Comparison of ENCODE assay signal across 8 cellular contexts in the genomic region with DNA sequence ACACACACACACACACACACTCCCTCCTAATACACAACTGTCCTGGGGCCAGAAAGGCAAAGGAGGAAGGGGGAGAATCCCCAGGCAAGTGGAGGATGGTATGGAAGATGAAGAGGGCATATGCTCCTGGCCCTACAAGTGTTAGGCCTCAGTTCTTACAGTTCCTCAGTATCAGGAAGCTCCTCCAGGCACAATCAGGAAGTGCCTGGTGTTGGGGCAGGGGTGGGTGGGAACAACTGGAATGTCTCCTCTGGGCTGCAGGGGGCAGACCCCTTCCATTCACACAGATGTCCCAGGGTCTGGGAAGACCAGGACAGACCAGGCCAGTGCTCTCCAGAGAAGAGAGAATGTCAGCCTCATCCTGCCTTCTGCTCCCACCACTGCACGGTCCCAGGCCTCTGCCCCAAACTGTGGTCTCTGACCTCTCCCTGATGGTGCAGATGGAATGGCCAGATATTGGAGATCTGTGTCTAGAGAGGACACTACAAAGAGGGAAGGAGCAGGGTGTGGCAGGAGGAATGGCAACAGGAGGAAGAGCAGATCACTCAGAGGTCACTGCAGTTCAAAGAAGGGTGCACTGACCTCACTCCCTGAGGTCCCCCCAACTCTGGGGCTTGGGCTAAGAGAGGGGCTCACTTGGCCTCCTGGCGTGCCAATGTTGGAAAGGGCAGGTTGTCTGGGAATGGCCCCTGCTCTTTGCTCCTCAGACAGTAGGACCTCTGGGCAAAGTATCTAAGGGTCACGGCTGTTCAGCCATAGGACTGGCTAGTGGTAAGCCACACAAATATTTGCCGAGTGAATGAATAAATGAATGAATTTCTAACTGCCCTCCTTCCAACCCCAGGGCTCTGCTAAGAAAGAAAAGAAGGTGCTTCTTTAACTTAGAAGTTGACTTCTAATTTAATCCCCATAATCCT. TPM values are rescaled to one million over a fixed set of nuclear protein-coding genes. Genes with fewer than 3 reads are reported as not detected.
DNase-seq lines count a peak whose midpoint lies in the region; ATAC-seq and TF ChIP-seq lines count a peak whose summit lies in the region.

No MANE protein-coding gene starts in this region.

- H3K4me1 Mint-ChIP-seq in GM23338 (peaks cover 11% of the 10 kb centered on the region), mesothelial cell of epicardium (peaks cover 13% of the 10 kb centered on the region)
- peaks cover 59% of the 10 kb centered on the region for H3K4me1 Mint-ChIP-seq in activated naive CD8-positive, alpha-beta T cell (ENCODE audit: low read depth)

- H3K4me3 Mint-ChIP-seq in GM23338, result peak overlapping the region; percentile 55; the same call in 2 of the 3 replicates
- H3K4me3 Mint-ChIP-seq in activated naive CD8-positive, alpha-beta T cell, result peak overlapping the region; percentile 100
- H3K4me3 Mint-ChIP-seq in mesothelial cell of epicardium, result peak overlapping the region; percentile 30

- peak overlapping the region; percentile 53; the same call in 1 of the 2 replicates for H3K4me3 ChIP-seq in GM23338

- H3F3A ChIP-seq in GM23338 (replicated peaks; ENCODE audit: low read depth), result no peaks in the 10 kb centered on the region

- TF ChIP-seq CTCF in GM23338 (conservative IDR thresholded peaks at IDR 0.05; ENCODE audit: low read depth in 2 of 2) (peak in 1 of 2 experiments; percentile 41; a peak in 2 of 4 replicates), mesothelial cell of epicardium (IDR thresholded peaks at IDR 0.05; ENCODE audit: unreplicated experiment) (no peak)

- ATAC-seq in GM23338 (peak; percentile 16; the same call in 2 of the 3 replicates), HG02870 (IDR thresholded peaks at IDR 0.05; ENCODE audit: unreplicated experiment) (no peak)

- H3K9me3 Mint-ChIP-seq in GM23338 (no peaks in the 10 kb centered on the region; the same call in 1 of the 3 replicates), mesothelial cell of epicardium (no peaks in the 10 kb centered on the region)
- no peaks in the 10 kb centered on the region for H3K9me3 Mint-ChIP-seq in activated naive CD8-positive, alpha-beta T cell (ENCODE audit: low read depth)

- H3K27me3 ChIP-seq in GM23338 (ENCODE audit: insufficient read depth), result peaks cover 39% of the 10 kb centered on the region

- peaks cover 9% of the 10 kb centered on the region for H3K4me1 ChIP-seq in GM23338 (ENCODE audit: insufficient read depth)

- no peaks in the 10 kb centered on the region for H3K79me2 ChIP-seq in GM23338 (replicated peaks; ENCODE audit: insufficient read depth)

- no peak overlapping the region for H3K27ac ChIP-seq in GM23338 (ENCODE audit: low read depth)

- H3K4me2 ChIP-seq in GM23338, result peak overlapping the region; percentile 74

- no peaks in the 10 kb centered on the region for H3K36me3 ChIP-seq in GM23338 (ENCODE audit: insufficient read depth)

- peak; percentile 49 for DNase-seq in CD1c-positive myeloid dendritic cell (ENCODE audit: extremely low spot score)
- no peak for DNase-seq in GM23338 (ENCODE audit: low spot score)
- no peak for DNase-seq in mesothelial cell of epicardium (ENCODE audit: low spot score in 2 of 2, unreplicated experiment in 2 of 2)
- no peak for DNase-seq in NCI-H1048 (lab: John Stamatoyannopoulos, UW)
- DNase-seq in NCI-H524 (lab: John Stamatoyannopoulos, UW), result no peak
- DNase-seq in HK-2 (ENCODE audit: unreplicated experiment), result no peak

- 0 out of 2 replicates have a peak, but pooled peaks cover 3% of the 10 kb centered on the region for H3K9me2 ChIP-seq in GM23338 (ENCODE audit: insufficient read depth)

- H3K27me3 Mint-ChIP-seq in GM23338 (ENCODE audit: insufficient read depth, low read depth, poor library complexity), result peaks cover 25% of the 10 kb centered on the region
- H3K27me3 Mint-ChIP-seq in activated naive CD8-positive, alpha-beta T cell, result no peaks in the 10 kb centered on the region
- H3K27me3 Mint-ChIP-seq in mesothelial cell of epicardium (ENCODE audit: low read depth), result peaks cover 5% of the 10 kb centered on the region

- H4K20me1 ChIP-seq in GM23338 (replicated peaks; ENCODE audit: insufficient read depth), result no peaks in the 10 kb centered on the region

- peak overlapping the region; percentile 87 for H2AFZ ChIP-seq in GM23338

- H3K36me3 Mint-ChIP-seq in GM23338 (ENCODE audit: low read depth), result peaks cover 2% of the 10 kb centered on the region; the same call in 1 of the 3 replicates
- H3K36me3 Mint-ChIP-seq in activated naive CD8-positive, alpha-beta T cell, result peaks cover 3% of the 10 kb centered on the region
- no peaks in the 10 kb centered on the region for H3K36me3 Mint-ChIP-seq in mesothelial cell of epicardium

- no peak overlapping the region for H3K27ac Mint-ChIP-seq in GM23338
- H3K27ac Mint-ChIP-seq in activated naive CD8-positive, alpha-beta T cell, result peak overlapping the region; percentile 100
- H3K27ac Mint-ChIP-seq in mesothelial cell of epicardium, result peak overlapping the region; percentile 76

TF ChIP-seq in GM23338, 12 proteins besides CTCF, POLR2A, EP300 and RAD21 (continues in another document):
- TF ChIP-seq STAT1 (IDR thresholded peaks at IDR 0.05; ENCODE audit: unreplicated experiment) (no peak), NANOG (IDR thresholded peaks at IDR 0.05; ENCODE audit: borderline replicate concordance) (no peak), EZH2 (IDR thresholded peaks at IDR 0.05; ENCODE audit: low read depth, unreplicated experiment) (no peak), ZNF331 (CRISPR knock-in tag; IDR thresholded peaks at IDR 0.05; ENCODE audit: low read depth) (no peak), JUNB (IDR thresholded peaks at IDR 0.05; ENCODE audit: unreplicated experiment) (no peak), ETS1 (IDR thresholded peaks at IDR 0.05) (no peak)

RNA-seq across cellular contexts. Expression of gene DENND2D, which starts 2.5 kb away (rescaled TPM):
- total RNA-seq in GM23338 (2014; rRNA removed; shearing (Covaris generic)), result 3.0 and 5.9 TPM in 2 replicates
- 2.5 and 3.4 TPM in 2 replicates for polyA plus RNA-seq in GM23338 (2016; fragmentation: Nextera tagmentation; extraction: Ambion mirVana)
- total RNA-seq in mesothelial cell of epicardium, result 4.1 to 4.8 TPM (median 4.7 TPM) in 3 replicates

RNA-seq across cellular contexts. Expression of gene CHI3L2, which starts 24.5 kb away (rescaled TPM):
- not detected in 2 replicates for total RNA-seq in GM23338 (2014; rRNA removed; shearing (Covaris generic))
- 0.68 TPM in 1 of 2 replicates, not detected in the other for polyA plus RNA-seq in GM23338 (2016; fragmentation: Nextera tagmentation; extraction: Ambion mirVana)
- not detected in 3 replicates for total RNA-seq in mesothelial cell of epicardium

Comparison
In these comparisons a context has a peak if more than half of its experiments do, and no peak if none do; other contexts are left out.
1. H3K4me3 Mint-ChIP-seq: peak in every context shown above with its lines; median percentile 100 in activated naive CD8-positive, alpha-beta T cell; 55 in GM23338; 30 in mesothelial cell of epicardium.